Comparison of ENCODE assay signal across 32 cellular contexts in genomic region chr5:161602739-161603138, GRCh38. TPM values are rescaled to one million over a fixed set of nuclear protein-coding genes. Genes with fewer than 3 reads are reported as not detected.
DNase-seq lines count a peak whose midpoint lies in the region; ATAC-seq, FAIRE-seq and TF ChIP-seq lines count a peak whose summit lies in the region.
"Had no signal": no experiment of that assay in that cellular context is flagged by ENCODE, and none has a peak within 500 bp of the region (broad histone marks: within the 10 kb centered on the region; RNA-seq: fewer than 3 reads in every experiment).

No MANE protein-coding gene starts in this region.

- no peak overlapping the region for H3K4me3 Mint-ChIP-seq in activated T-cell treated with anti-CD3 and anti-CD28 coated beads, Interleukin-2, amount 50 U/mL, for 24 hours
- H3K4me3 Mint-ChIP-seq: CD14-positive monocyte; CD4-positive, alpha-beta memory T cell; CD4-positive, CD25-positive, alpha-beta regulatory T cell; CD8-positive, alpha-beta memory T cell had no signal

- H2AFZ ChIP-seq in HepG2 (ENCODE audit: low read length) (no peak overlapping the region), K562 (ENCODE audit: low read depth, low read length) (no peak overlapping the region)

- DNase-seq in HepG2 (ENCODE audit: low spot score): no peak
- no peak for DNase-seq in right lobe of liver
- DNase-seq in LoVo (ENCODE audit: low spot score): peak; percentile 6
- no peak for DNase-seq in K562 (ENCODE audit: extremely low read depth in 1 of 4, low spot score in 3 of 4)
- DNase-seq in NCI-H128 (lab: John Stamatoyannopoulos, UW; ENCODE audit: unreplicated experiment): no peak
- no peak for DNase-seq in activated T-cell treated with anti-CD3 and anti-CD28 coated beads, Interleukin-2, amount 50 U/mL, for 24 hours
- DNase-seq in colonic mucosa: no peak
- DNase-seq: ACHN; BE2C; C1 segment of cervical spinal cord; CD4-positive, alpha-beta memory T cell; CD4-positive, CD25-positive, alpha-beta regulatory T cell; CD8-positive, alpha-beta memory T cell; COR-L47; DMS 273 treated with DMSO at 0.1 percent for 48 hours; DMS153; DMS53; DMS79; DND-41; EL; GDM1 had no signal

- H3K36me3 Mint-ChIP-seq in activated T-cell treated with anti-CD3 and anti-CD28 coated beads, Interleukin-2, amount 50 U/mL, for 24 hours (ENCODE audit: low read depth): no peaks in the 10 kb centered on the region
- H3K36me3 Mint-ChIP-seq: CD14-positive monocyte; CD4-positive, alpha-beta memory T cell; CD4-positive, CD25-positive, alpha-beta regulatory T cell; CD8-positive, alpha-beta memory T cell had no signal

- no peak overlapping the region for H3K4me3 ChIP-seq in HepG2 (replicated peaks in 1 of 3; ENCODE audit: insufficient read depth in 1 of 3, low read depth in 2 of 3, low read length in 3 of 3)
- no peak overlapping the region for H3K4me3 ChIP-seq in right lobe of liver
- no peak overlapping the region for H3K4me3 ChIP-seq in K562
- H3K4me3 ChIP-seq in colonic mucosa: no peak overlapping the region
- H3K4me3 ChIP-seq: BLaER1, GM12878 had no signal

- no peaks in the 10 kb centered on the region for H3K9me3 Mint-ChIP-seq in activated T-cell treated with anti-CD3 and anti-CD28 coated beads, Interleukin-2, amount 50 U/mL, for 24 hours

- no peak for TF ChIP-seq RAD21 in HepG2 (CRISPR knock-in tag; IDR thresholded peaks at IDR 0.05)
- TF ChIP-seq RAD21 in K562 (CRISPR knock-in tag; conservative IDR thresholded peaks at IDR 0.05 in 1 of 2, IDR thresholded peaks at IDR 0.05 in 1 of 2): no peak

- FAIRE-seq in HepG2 (lab: Jason Lieb, UNC): no peak
- FAIRE-seq in K562 (lab: Jason Lieb, UNC): no peak
- peak; percentile 70 for FAIRE-seq in islet of Langerhans (lab: Jason Lieb, UNC)
- FAIRE-seq: GM12878, GM12892, GM18507 had no signal

- H4K20me1 ChIP-seq in HepG2 (ENCODE audit: insufficient read depth, low read length) (no peaks in the 10 kb centered on the region), K562 (replicated peaks; ENCODE audit: control insufficient read depth, insufficient read depth, low read length) (no peaks in the 10 kb centered on the region)
- H4K20me1 ChIP-seq: BLaER1 had no signal

- no peaks in the 10 kb centered on the region for H3K27me3 ChIP-seq in HepG2 (ENCODE audit: control insufficient read depth in 1 of 2, insufficient read depth in 2 of 2, low read length in 2 of 2)
- H3K27me3 ChIP-seq in right lobe of liver: no peaks in the 10 kb centered on the region
- H3K27me3 ChIP-seq in K562 (ENCODE audit: control insufficient read depth in 2 of 2, insufficient read depth in 2 of 2, low read length in 2 of 2): no peaks in the 10 kb centered on the region
- H3K27me3 ChIP-seq in colonic mucosa: no peaks in the 10 kb centered on the region
- H3K27me3 ChIP-seq: BE2C, BLaER1 had no signal

- H3K27me3 Mint-ChIP-seq in activated T-cell treated with anti-CD3 and anti-CD28 coated beads, Interleukin-2, amount 50 U/mL, for 24 hours: no peaks in the 10 kb centered on the region
- H3K27me3 Mint-ChIP-seq: CD4-positive, alpha-beta memory T cell; CD8-positive, alpha-beta memory T cell had no signal

- in situ Hi-C loops in HepG2 (cut with HindIII; ENCODE audit: extremely low pct_ligation_motif_present, low pct_unique_long_range_greater_than_20kb): no loop called here
- in situ Hi-C loops in K562 (cut with MboI): no loop called here

- TF ChIP-seq EP300 in HepG2 (IDR thresholded peaks at IDR 0.05; ENCODE audit: low read depth in 2 of 2, low read length in 2 of 2): no peak
- no peak for TF ChIP-seq EP300 in HepG2 (CRISPR knock-in tag; IDR thresholded peaks at IDR 0.05; ENCODE audit: borderline replicate concordance)
- no peak for TF ChIP-seq EP300 in K562 (IDR thresholded peaks at IDR 0.05; ENCODE audit: low read length)

- H3K79me2 ChIP-seq in HepG2 (ENCODE audit: insufficient read depth, low read length) (no peaks in the 10 kb centered on the region), K562 (ENCODE audit: control insufficient read depth, insufficient read depth, low read length) (no peaks in the 10 kb centered on the region)

- H3K9ac ChIP-seq in HepG2 (ENCODE audit: insufficient read depth, low read depth, low read length) (no peak overlapping the region), K562 (ENCODE audit: insufficient read depth in 1 of 2, low read depth in 2 of 2, low read length in 2 of 2) (no peak overlapping the region), colonic mucosa (ENCODE audit: low read depth in 2 of 2, low read length in 2 of 2) (no peak overlapping the region)
- H3K9ac ChIP-seq: BLaER1 had no signal

- H3K27ac ChIP-seq in HepG2 (ENCODE audit: extremely low read length, insufficient read depth, low read length) (no peak overlapping the region), right lobe of liver (no peak overlapping the region), K562 (ENCODE audit: extremely low read depth, low read depth, low read length) (no peak overlapping the region), colonic mucosa (no peak overlapping the region)
- H3K27ac ChIP-seq: 22Rv1, BLaER1 had no signal

- H3K4me1 Mint-ChIP-seq in activated T-cell treated with anti-CD3 and anti-CD28 coated beads, Interleukin-2, amount 50 U/mL, for 24 hours (ENCODE audit: low read depth): no peaks in the 10 kb centered on the region
- H3K4me1 Mint-ChIP-seq: CD14-positive monocyte; CD4-positive, alpha-beta memory T cell; CD4-positive, CD25-positive, alpha-beta regulatory T cell; CD8-positive, alpha-beta memory T cell had no signal

- no peak for ATAC-seq in HepG2
- ATAC-seq in right lobe of liver: no peak
- ATAC-seq in K562: no peak
- ATAC-seq: GM12878 had no signal

- no peaks in the 10 kb centered on the region for H3K9me3 ChIP-seq in HepG2 (ENCODE audit: low read length)
- no peaks in the 10 kb centered on the region for H3K9me3 ChIP-seq in right lobe of liver
- no peaks in the 10 kb centered on the region for H3K9me3 ChIP-seq in K562 (replicated peaks; ENCODE audit: control insufficient read depth, insufficient read depth, low read depth, low read length)
- no peaks in the 10 kb centered on the region for H3K9me3 ChIP-seq in colonic mucosa
- H3K9me3 ChIP-seq: BE2C, BLaER1 had no signal

- H3K27ac Mint-ChIP-seq in activated T-cell treated with anti-CD3 and anti-CD28 coated beads, Interleukin-2, amount 50 U/mL, for 24 hours: no peak overlapping the region
- H3K27ac Mint-ChIP-seq: CD14-positive monocyte; CD4-positive, alpha-beta memory T cell; CD4-positive, CD25-positive, alpha-beta regulatory T cell; CD8-positive, alpha-beta memory T cell had no signal

- CTCF ChIA-PET in HepG2 (lab: Yijun Ruan, JAX; ENCODE audit: low intra/inter-chr PET ratio, low total read pairs): no interaction called here
- CTCF ChIA-PET in K562 (lab: Yijun Ruan, JAX; ENCODE audit: low intra/inter-chr PET ratio): no interaction called here

- BruUV-seq in HepG2 (replicated peaks; lab: Mats Ljungman, UMichigan) (no TSS peak), K562 (replicated peaks; lab: Mats Ljungman, UMichigan) (no TSS peak)

- H3K4me1 ChIP-seq in HepG2 (ENCODE audit: insufficient read depth, low read length) (no peaks in the 10 kb centered on the region), right lobe of liver (no peaks in the 10 kb centered on the region), K562 (replicated peaks in 1 of 2; ENCODE audit: control insufficient read depth in 2 of 2, insufficient read depth in 2 of 2, low read length in 2 of 2) (no peaks in the 10 kb centered on the region), colonic mucosa (no peaks in the 10 kb centered on the region)
- H3K4me1 ChIP-seq: BE2C, BLaER1 had no signal

- no peak for TF ChIP-seq POLR2A in HepG2 (IDR thresholded peaks at IDR 0.05; ENCODE audit: insufficient read depth in 1 of 2, low read depth in 2 of 2, low read length in 2 of 2)
- TF ChIP-seq POLR2A in right lobe of liver (IDR thresholded peaks at IDR 0.05): no peak
- TF ChIP-seq POLR2A in K562 (conservative IDR thresholded peaks at IDR 0.05): no peak

- H3K36me3 ChIP-seq in HepG2 (replicated peaks in 1 of 2; ENCODE audit: control insufficient read depth in 1 of 2, insufficient read depth in 2 of 2, low read length in 2 of 2): no peaks in the 10 kb centered on the region
- no peaks in the 10 kb centered on the region for H3K36me3 ChIP-seq in right lobe of liver
- H3K36me3 ChIP-seq in K562 (ENCODE audit: control insufficient read depth, insufficient read depth, low read length): no peaks in the 10 kb centered on the region
- H3K36me3 ChIP-seq in colonic mucosa: no peaks in the 10 kb centered on the region
- H3K36me3 ChIP-seq: BE2C, BLaER1 had no signal

- POLR2A ChIA-PET in HepG2 (lab: Yijun Ruan, JAX): no interaction called here
- POLR2A ChIA-PET in K562 (lab: Yijun Ruan, JAX): no interaction called here

- TF ChIP-seq CTCF in HepG2 (CRISPR knock-in tag; IDR thresholded peaks at IDR 0.05) (no peak), right lobe of liver (IDR thresholded peaks at IDR 0.05) (no peak), K562 (IDR thresholded peaks at IDR 0.05 in 2 of 3, conservative IDR thresholded peaks at IDR 0.05 in 1 of 3; ENCODE audit: insufficient read depth in 2 of 3, low read depth in 1 of 3, low read length in 3 of 3) (no peak), colonic mucosa (IDR thresholded peaks at IDR 0.05) (no peak)

- intact Hi-C loops in HepG2 (cut with micrococcal nuclease; ENCODE audit: unreplicated experiment) (no loop called here), right lobe of liver (cut with DNase I) (no loop called here), K562 (cut with micrococcal nuclease) (no loop called here), colonic mucosa (cut with DNase I) (no loop called here)

- H3K9me1 ChIP-seq in K562 (ENCODE audit: control insufficient read depth, insufficient read depth, low read length): no peaks in the 10 kb centered on the region

- WGBS in HepG2 (ENCODE audit: low lambda C conversion rate): 3% methylated on average over 2 of the region's 2 CpGs
- 65% methylated on average over 2 of the region's 2 CpGs for WGBS in right lobe of liver (ENCODE audit: insufficient coverage, low coverage, low lambda C conversion rate, missing lambda C conversion rate)
- WGBS in K562 (ENCODE audit: insufficient coverage, low coverage, missing lambda C conversion rate): 2% methylated on average over 2 of the region's 2 CpGs

- H3K4me2 ChIP-seq in HepG2 (ENCODE audit: low read depth, low read length) (no peak overlapping the region), K562 (ENCODE audit: insufficient read depth, low read length) (no peak overlapping the region)
- H3K4me2 ChIP-seq: BLaER1 had no signal

RNA-seq across cellular contexts. Expression of gene GABRB2, which starts 56.2 kb away (rescaled TPM):
- total RNA-seq in HepG2 (2016; rRNA removed; fragmentation: Illumina TruSeq; extraction: Trizol) (not detected in 2 replicates), right lobe of liver (not detected), K562 (2014; rRNA removed) (not detected in 2 replicates), K562 (2014; rRNA removed; fragmentation: Illumina TruSeq; extraction: Trizol) (not detected in 2 replicates), K562 (2015; rRNA removed; fragmentation: Illumina TruSeq; extraction: Trizol) (not detected in 2 replicates), K562 (2021) (not detected in 2 replicates), colonic mucosa (1 to 10 TPM; 1.5 to 4.2 TPM)
- not detected in 2 replicates for total RNA-seq in HepG2 (2016; cell fraction: cytosol; rRNA removed; fragmentation: Illumina TruSeq; extraction: Trizol; ENCODE audit: low read depth)
- total RNA-seq in HepG2 (2016; cell fraction: insoluble cytoplasmic fraction; rRNA removed; fragmentation: Illumina TruSeq; extraction: Trizol): not detected in 2 replicates
- not detected in 2 replicates for total RNA-seq in HepG2 (2016; cell fraction: membrane; rRNA removed; fragmentation: Illumina TruSeq; extraction: Trizol)
- not detected in 2 replicates for total RNA-seq in HepG2 (2016; cell fraction: nucleus; rRNA removed; fragmentation: Illumina TruSeq; extraction: Trizol)
- polyA plus RNA-seq in HepG2 (2011; rRNA removed) (0.01 TPM in 1 of 2 replicates, not detected in the other), K562 (2011; rRNA removed) (not detected in 2 replicates), K562 (2014; fragmentation: Illumina TruSeq; extraction: Trizol) (not detected in 2 replicates), K562 (2014; fragmentation: Nextera tagmentation; extraction: Ambion mirVana) (not detected), K562 (2014; rRNA removed) (not detected in 2 replicates)
- not detected in 2 replicates for polyA plus RNA-seq in HepG2 (2011; cell fraction: cytosol; rRNA removed)
- polyA plus RNA-seq in HepG2 (2011; cell fraction: nucleus; rRNA removed): not detected in 2 replicates
- polyA plus RNA-seq in HepG2 (2012): not detected in 2 replicates
- not detected in 2 replicates for polyA plus RNA-seq in HepG2 (2016; cell fraction: cytosol; fragmentation: Illumina TruSeq; extraction: Trizol; ENCODE audit: low read depth)
- polyA plus RNA-seq in HepG2 (2016; cell fraction: insoluble cytoplasmic fraction; fragmentation: Illumina TruSeq; extraction: Trizol; ENCODE audit: low read depth): not detected in 2 replicates
- polyA plus RNA-seq in HepG2 (2016; cell fraction: membrane; fragmentation: Illumina TruSeq; extraction: Trizol; ENCODE audit: low read depth): not detected in 2 replicates
- not detected in 2 replicates for polyA plus RNA-seq in HepG2 (2016; cell fraction: nucleus; fragmentation: Illumina TruSeq; extraction: Trizol; ENCODE audit: insufficient read depth, low read depth)
- not detected in 2 replicates for polyA minus RNA-seq in HepG2 (2011; rRNA and poly(A)+ RNA removed; ENCODE audit: low replicate concordance)
- polyA minus RNA-seq in HepG2 (2011; cell fraction: cytosol; rRNA and poly(A)+ RNA removed): not detected in 2 replicates
- polyA minus RNA-seq in HepG2 (2011; cell fraction: nucleus; rRNA and poly(A)+ RNA removed): not detected in 2 replicates
- 0.23 TPM in 1 of 2 replicates, not detected in the other for total RNA-seq in K562 (2011; cell fraction: chromatin; rRNA removed; ENCODE audit: low replicate concordance)
- not detected in 2 replicates for total RNA-seq in K562 (2011; cell fraction: nucleolus; rRNA removed)
- total RNA-seq in K562 (2011; cell fraction: nucleoplasm; rRNA removed): not detected in 2 replicates
- polyA plus RNA-seq in K562 (2011; cell fraction: cytosol; rRNA removed): not detected in 2 replicates
- not detected in 2 replicates for polyA plus RNA-seq in K562 (2011; cell fraction: nucleus; rRNA removed)
- not detected in 2 replicates for polyA plus RNA-seq in K562 (2012)
- not detected in 2 replicates for polyA minus RNA-seq in K562 (2011; rRNA and poly(A)+ RNA removed)
- not detected in 2 replicates for polyA minus RNA-seq in K562 (2011; cell fraction: cytosol; rRNA and poly(A)+ RNA removed)
- not detected in 2 replicates for polyA minus RNA-seq in K562 (2011; cell fraction: nucleus; rRNA and poly(A)+ RNA removed)
- total RNA-seq: A172; A673; CD4-positive, alpha-beta memory T cell; CD4-positive, CD25-positive, alpha-beta regulatory T cell; CD8-positive, alpha-beta memory T cell; G401 had no signal
- polyA plus RNA-seq: AG04450; CD14-positive monocyte; CD4-positive, alpha-beta memory T cell; CD4-positive, CD25-positive, alpha-beta regulatory T cell; CD8-positive, alpha-beta memory T cell had no signal

Comparison
In these comparisons a context has a peak if more than half of its experiments do, and no peak if none do; other contexts are left out.
1. Of the 241 proteins assayed by ChIP-seq in both HepG2 and K562: peak only in HepG2: none; only in K562: MAFG; in both: MAFF and MAFK; in neither: 238.